Comparison of ENCODE assay signal across 7 cellular contexts in the genomic region with DNA sequence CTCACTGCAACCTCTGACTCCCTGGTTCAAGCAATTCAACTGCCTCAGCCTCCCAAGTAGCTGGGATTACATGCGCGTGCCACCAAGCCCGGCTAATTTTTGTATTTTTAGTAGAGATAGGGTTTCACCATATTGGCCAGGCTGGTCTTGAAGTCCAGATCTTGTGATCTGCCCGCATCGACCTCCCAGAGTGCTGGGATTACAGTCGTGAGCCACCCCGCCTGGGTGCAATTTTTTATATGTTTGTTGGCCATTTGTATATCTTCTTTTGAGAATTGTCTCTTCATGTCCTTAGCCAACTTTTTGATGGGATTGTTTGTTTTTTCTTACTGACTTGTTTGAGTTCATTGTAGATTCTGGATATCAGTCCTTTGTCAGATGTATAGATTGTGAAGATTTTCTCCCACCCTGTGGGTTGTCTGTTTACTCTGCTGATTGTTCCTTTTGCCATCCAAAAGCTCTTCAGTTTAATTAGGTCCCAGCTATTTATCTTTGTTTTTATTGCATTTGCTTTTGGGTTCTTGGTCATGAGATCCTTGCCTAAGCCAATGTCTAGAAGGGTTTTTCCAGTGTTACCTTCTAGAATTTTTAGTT. TPM values are rescaled to one million over a fixed set of nuclear protein-coding genes. Genes with fewer than 3 reads are reported as not detected.
DNase-seq lines count a peak whose midpoint lies in the region; ATAC-seq and TF ChIP-seq lines count a peak whose summit lies in the region.
"Not testable (repeated sequence)": the region's sequence is repeated elsewhere in the genome, so short reads cannot be mapped to it uniquely, and the experiment has no call there.

No MANE protein-coding gene starts in this region.

- CTCF ChIA-PET in CD4-positive, alpha-beta T cell (lab: Charles Lee); activated CD8-positive, alpha-beta T cell treated with anti-CD3 and anti-CD28 coated beads for 36 hours (lab: Charles Lee): not testable (repeated sequence)

- not testable (repeated sequence) for H3K9me3 Mint-ChIP-seq in CD4-positive, alpha-beta T cell; activated naive CD8-positive, alpha-beta T cell (ENCODE audit: low read depth); immature natural killer cell
- H3K9me3 Mint-ChIP-seq in IgD-negative memory B cell (peaks cover 9 to 19% (median 17%) of the 10 kb centered on the region in 3 donors), progenitor cell of endocrine pancreas (ENCODE audit: low read depth) (peaks cover 22% of the 10 kb centered on the region)
- peaks cover 27% of the 10 kb centered on the region for H3K9me3 Mint-ChIP-seq in activated CD8-positive, alpha-beta T cell treated with anti-CD3 and anti-CD28 coated beads for 36 hours

- not testable (repeated sequence) for ATAC-seq in CD4-positive, alpha-beta T cell (ENCODE audit: poor library complexity); T-helper 17 cell; activated CD8-positive, alpha-beta T cell treated with anti-CD3 and anti-CD28 coated beads for 36 hours

- peaks cover 80% of the 10 kb centered on the region for H3K4me1 Mint-ChIP-seq in CD4-positive, alpha-beta T cell (ENCODE audit: low read depth)
- H3K4me1 Mint-ChIP-seq in IgD-negative memory B cell (peaks cover 50 to 70% (median 58%) of the 10 kb centered on the region in 3 donors), T-helper 17 cell (peaks cover 75% of the 10 kb centered on the region), immature natural killer cell (peaks cover 87 to 94% of the 10 kb centered on the region in 2 donors), progenitor cell of endocrine pancreas (ENCODE audit: low read depth) (peaks cover 22% of the 10 kb centered on the region)
- H3K4me1 Mint-ChIP-seq in activated CD8-positive, alpha-beta T cell treated with anti-CD3 and anti-CD28 coated beads for 36 hours (ENCODE audit: low read depth) = peaks cover 77% of the 10 kb centered on the region
- H3K4me1 Mint-ChIP-seq in activated naive CD8-positive, alpha-beta T cell (ENCODE audit: low read depth) = peaks cover 82% of the 10 kb centered on the region

- H3K4me3 Mint-ChIP-seq in CD4-positive, alpha-beta T cell = peak overlapping the region; percentile 38
- peak overlapping the region; percentile 27 to 50 (median 38) for H3K4me3 Mint-ChIP-seq in IgD-negative memory B cell
- H3K4me3 Mint-ChIP-seq in T-helper 17 cell = peak overlapping the region; percentile 49
- not testable (repeated sequence) for H3K4me3 Mint-ChIP-seq in activated CD8-positive, alpha-beta T cell treated with anti-CD3 and anti-CD28 coated beads for 36 hours; progenitor cell of endocrine pancreas (ENCODE audit: low read depth)
- peak overlapping the region; percentile 30 for H3K4me3 Mint-ChIP-seq in activated naive CD8-positive, alpha-beta T cell
- peak overlapping the region in 4 of 5 donors; percentile 18 to 62 (median 34) for H3K4me3 Mint-ChIP-seq in immature natural killer cell

- peaks cover 37% of the 10 kb centered on the region for H3K36me3 Mint-ChIP-seq in CD4-positive, alpha-beta T cell (ENCODE audit: low read depth)
- peaks cover 17% of the 10 kb centered on the region for H3K36me3 Mint-ChIP-seq in IgD-negative memory B cell
- not testable (repeated sequence) for H3K36me3 Mint-ChIP-seq in T-helper 17 cell (ENCODE audit: low read depth); immature natural killer cell
- peaks cover 65% of the 10 kb centered on the region for H3K36me3 Mint-ChIP-seq in activated CD8-positive, alpha-beta T cell treated with anti-CD3 and anti-CD28 coated beads for 36 hours (ENCODE audit: low read depth)
- peaks cover 13% of the 10 kb centered on the region for H3K36me3 Mint-ChIP-seq in activated naive CD8-positive, alpha-beta T cell
- peaks cover 35% of the 10 kb centered on the region for H3K36me3 Mint-ChIP-seq in progenitor cell of endocrine pancreas (ENCODE audit: insufficient read depth)

- POLR2A ChIA-PET in CD4-positive, alpha-beta T cell (lab: Charles Lee); activated CD8-positive, alpha-beta T cell treated with anti-CD3 and anti-CD28 coated beads for 36 hours (lab: Charles Lee): not testable (repeated sequence)

- TF ChIP-seq CTCF in CD4-positive, alpha-beta T cell (IDR thresholded peaks at IDR 0.05); activated CD8-positive, alpha-beta T cell treated with anti-CD3 and anti-CD28 coated beads for 36 hours (IDR thresholded peaks at IDR 0.05); progenitor cell of endocrine pancreas (IDR thresholded peaks at IDR 0.05; ENCODE audit: unreplicated experiment): not testable (repeated sequence)

- peak overlapping the region; percentile 64 for H3K27ac Mint-ChIP-seq in CD4-positive, alpha-beta T cell
- H3K27ac Mint-ChIP-seq in IgD-negative memory B cell = peak overlapping the region; percentile 40 to 80 (median 59)
- H3K27ac Mint-ChIP-seq in T-helper 17 cell = not testable (repeated sequence)
- peak overlapping the region; percentile 58 for H3K27ac Mint-ChIP-seq in activated CD8-positive, alpha-beta T cell treated with anti-CD3 and anti-CD28 coated beads for 36 hours
- peak overlapping the region; percentile 47 for H3K27ac Mint-ChIP-seq in activated naive CD8-positive, alpha-beta T cell
- peak overlapping the region; percentile 39 to 75 (median 54) for H3K27ac Mint-ChIP-seq in immature natural killer cell
- H3K27ac Mint-ChIP-seq in progenitor cell of endocrine pancreas = peak overlapping the region; percentile 14

- H3K9me3 ChIP-seq in CD4-positive, alpha-beta T cell (ENCODE audit: control insufficient read depth, low read length); T-helper 17 cell (ENCODE audit: control insufficient read depth, low read length, poor library complexity, severe bottlenecking): not testable (repeated sequence)

- DNase-seq in CD4-positive, alpha-beta T cell; T-helper 17 cell; activated CD8-positive, alpha-beta T cell treated with anti-CD3 and anti-CD28 coated beads for 36 hours; immature natural killer cell; progenitor cell of endocrine pancreas (ENCODE audit: low spot score, unreplicated experiment): not testable (repeated sequence)

- intact Hi-C loops in CD4-positive, alpha-beta T cell (cut with DNase I, micrococcal nuclease) = loop anchor here in 1 of 2 experiments (5.0 kb wide), 1 partner anchor 34 kb away; the partner anchor contains the start of gene PAFAH1B1
- intact Hi-C loops in activated CD8-positive, alpha-beta T cell treated with anti-CD3 and anti-CD28 coated beads for 36 hours (cut with micrococcal nuclease) = not testable (repeated sequence)

- not testable (repeated sequence) for H3K27ac ChIP-seq in CD4-positive, alpha-beta T cell (ENCODE audit: low read depth, low read length)

- not testable (repeated sequence) for H3K27me3 ChIP-seq in CD4-positive, alpha-beta T cell (ENCODE audit: control insufficient read depth, insufficient read depth, low read length)

- not testable (repeated sequence) for H3K27me3 Mint-ChIP-seq in CD4-positive, alpha-beta T cell; IgD-negative memory B cell; T-helper 17 cell; activated CD8-positive, alpha-beta T cell treated with anti-CD3 and anti-CD28 coated beads for 36 hours; activated naive CD8-positive, alpha-beta T cell; immature natural killer cell (ENCODE audit: low read depth in 3 of 3); progenitor cell of endocrine pancreas

RNA-seq across cellular contexts. Expression of gene PAFAH1B1, which starts 33.3 kb away (rescaled TPM):
- total RNA-seq in CD4-positive, alpha-beta T cell = 100 to 1,000 TPM; 120 to 123 TPM
- polyA plus RNA-seq in IgD-negative memory B cell (17.8 TPM), immature natural killer cell (10 to 100 TPM in 1 of 3 donors, 1 to 10 TPM in 2; 6.5 to 14.0 (median 8.7) TPM)
- total RNA-seq in T-helper 17 cell (100 to 1,000 TPM; 149 to 165 TPM), progenitor cell of endocrine pancreas (138 and 140 TPM in 2 replicates)
- total RNA-seq in activated CD8-positive, alpha-beta T cell treated with anti-CD3 and anti-CD28 coated beads for 36 hours = 100 to 1,000 TPM; 159 to 168 TPM
